In the genomic region with DNA sequence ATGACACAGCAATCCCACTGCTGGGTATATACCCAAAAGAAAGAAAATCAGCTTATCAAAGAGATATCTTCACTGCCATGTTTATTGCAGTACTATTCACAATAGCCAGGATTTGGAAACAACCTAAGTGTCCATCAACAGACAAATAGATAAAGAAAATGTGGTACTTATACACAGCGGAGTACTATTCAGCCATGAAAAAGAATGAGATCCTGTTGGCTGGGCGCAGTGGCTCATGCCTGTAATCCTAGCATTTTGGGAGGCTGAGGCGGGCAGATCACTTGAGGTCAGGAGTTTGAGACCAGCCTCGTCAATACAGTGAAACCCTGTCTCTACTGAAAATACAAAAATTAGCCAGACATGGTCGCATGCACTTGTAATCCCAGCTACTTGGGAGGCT, we compare ENCODE assay signal across 5 cellular contexts. TPM values are rescaled to one million over a fixed set of nuclear protein-coding genes. Genes with fewer than 3 reads are reported as not detected.
"Had no signal": no experiment of that assay in that cellular context is flagged by ENCODE, and none has a peak within 500 bp of the region (broad histone marks: within the 10 kb centered on the region; RNA-seq: fewer than 3 reads in every experiment).

No MANE protein-coding gene starts in this region.

RNA-seq across cellular contexts. Expression of a gene that starts 30.7 kb away (rescaled TPM):
- total RNA-seq: HepG2, HT-29, HT1080, IMR-90 had no signal
- polyA plus RNA-seq: HepG2, IgD-negative memory B cell, IMR-90 had no signal
